Comparison of ENCODE assay signal across 8 cellular contexts in the genomic region with DNA sequence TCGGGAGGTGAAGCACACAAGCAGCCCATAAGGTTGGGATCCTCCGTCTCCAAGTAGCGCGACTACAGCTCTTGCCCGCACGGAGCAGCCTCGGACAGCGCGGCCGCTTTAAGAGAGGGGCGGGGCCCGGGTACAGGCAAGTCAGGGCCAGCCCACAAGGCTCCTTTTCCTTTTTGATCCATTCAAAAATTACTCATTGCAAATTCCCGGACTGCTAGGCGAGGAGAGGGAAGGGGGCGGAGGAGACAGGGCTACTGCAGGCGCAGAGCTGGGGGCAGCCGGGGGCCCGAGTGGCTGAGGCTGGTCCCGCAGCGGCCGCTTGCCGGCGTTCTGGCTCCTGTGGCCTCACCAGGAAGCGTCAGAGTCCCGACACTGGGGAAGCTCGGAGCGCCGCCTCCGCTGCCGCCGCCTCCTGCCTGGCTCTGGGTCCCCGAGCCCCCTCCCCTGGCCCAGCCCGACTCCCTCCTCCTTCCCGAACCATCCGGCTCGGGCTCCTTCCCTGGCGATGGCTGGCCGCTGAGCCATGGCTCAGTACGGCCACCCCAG. TPM values are rescaled to one million over a fixed set of nuclear protein-coding genes. Genes with fewer than 3 reads are reported as not detected.
DNase-seq lines count a peak whose midpoint lies in the region; ATAC-seq and TF ChIP-seq lines count a peak whose summit lies in the region.

A gene with protein sequence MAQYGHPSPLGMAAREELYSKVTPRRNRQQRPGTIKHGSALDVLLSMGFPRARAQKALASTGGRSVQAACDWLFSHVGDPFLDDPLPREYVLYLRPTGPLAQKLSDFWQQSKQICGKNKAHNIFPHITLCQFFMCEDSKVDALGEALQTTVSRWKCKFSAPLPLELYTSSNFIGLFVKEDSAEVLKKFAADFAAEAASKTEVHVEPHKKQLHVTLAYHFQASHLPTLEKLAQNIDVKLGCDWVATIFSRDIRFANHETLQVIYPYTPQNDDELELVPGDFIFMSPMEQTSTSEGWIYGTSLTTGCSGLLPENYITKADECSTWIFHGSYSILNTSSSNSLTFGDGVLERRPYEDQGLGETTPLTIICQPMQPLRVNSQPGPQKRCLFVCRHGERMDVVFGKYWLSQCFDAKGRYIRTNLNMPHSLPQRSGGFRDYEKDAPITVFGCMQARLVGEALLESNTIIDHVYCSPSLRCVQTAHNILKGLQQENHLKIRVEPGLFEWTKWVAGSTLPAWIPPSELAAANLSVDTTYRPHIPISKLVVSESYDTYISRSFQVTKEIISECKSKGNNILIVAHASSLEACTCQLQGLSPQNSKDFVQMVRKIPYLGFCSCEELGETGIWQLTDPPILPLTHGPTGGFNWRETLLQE (plus strand): TSS at position 196 of the 546 bp plus-strand sequence. CDS start 328 bp downstream, at position 524.

- H3K9ac ChIP-seq in GM23248 = peak within 1 kb of the TSS; percentile 81
- peak within 1 kb of the TSS; percentile 73 for H3K9ac ChIP-seq in Karpas-422 (ENCODE audit: low read length)

- no peaks in the 10 kb centered on the region for H4K20me1 ChIP-seq in GM23248 (ENCODE audit: insufficient read depth)
- H4K20me1 ChIP-seq in Karpas-422 (ENCODE audit: insufficient read depth, low read depth, low read length) = no peaks in the 10 kb centered on the region

- peaks cover 11% of the 10 kb centered on the region for H3K4me1 ChIP-seq in GM23248 (ENCODE audit: insufficient read depth)
- H3K4me1 ChIP-seq in Karpas-422 (ENCODE audit: low read length) = peaks cover 10% of the 10 kb centered on the region
- peaks cover 35% of the 10 kb centered on the region for H3K4me1 ChIP-seq in left ventricle myocardium inferior
- peaks cover 16% of the 10 kb centered on the region for H3K4me1 ChIP-seq in upper lobe of right lung

- WGBS in GM23248 (ENCODE audit: low coverage in 1 of 2, low lambda C conversion rate in 2 of 2, missing lambda C conversion rate in 2 of 2), 2 experiments = 1 to 4% methylated on average over 25 to 39 of the region's 39 CpGs

- H3K4me2 ChIP-seq in GM23248 (ENCODE audit: unreplicated experiment) (peak within 1 kb of the TSS; percentile 76), Karpas-422 (ENCODE audit: low read depth, low read length, poor library complexity, severe bottlenecking) (peak within 1 kb of the TSS; percentile 74)

- in situ Hi-C loops in GM23248 (cut with MboI) = no loop called here

- no peaks in the 10 kb centered on the region for H3K27me3 ChIP-seq in GM23248 (replicated peaks; ENCODE audit: insufficient read depth)
- no peaks in the 10 kb centered on the region for H3K27me3 ChIP-seq in Karpas-422 (ENCODE audit: low read length)
- peaks cover 32% of the 10 kb centered on the region for H3K27me3 ChIP-seq in left ventricle myocardium inferior (ENCODE audit: low read depth)
- H3K27me3 ChIP-seq in upper lobe of right lung = peaks cover 6% of the 10 kb centered on the region

- H3K79me2 ChIP-seq in GM23248 (ENCODE audit: insufficient read depth) (peaks cover 42% of the 10 kb centered on the region), Karpas-422 (ENCODE audit: low read length) (no peaks in the 10 kb centered on the region)

- H3F3A ChIP-seq in GM23248 (ENCODE audit: insufficient read depth) = 0 out of 2 replicates have a peak, but pooled peaks cover 5% of the 10 kb centered on the region

- intact Hi-C loops in left ventricle myocardium inferior (cut with micrococcal nuclease) (no loop called here), posterior cingulate gyrus (cut with DNase I) (no loop called here), upper lobe of right lung (cut with DNase I) (no loop called here)

- TF ChIP-seq CTCF in left ventricle myocardium inferior (IDR thresholded peaks at IDR 0.05; ENCODE audit: borderline replicate concordance) = peak; percentile 29
- peak; percentile 14 for TF ChIP-seq CTCF in upper lobe of right lung (IDR thresholded peaks at IDR 0.05)

- DNase-seq in ELR (ENCODE audit: low read depth) (peak; percentile 94), GM23248 (peak; percentile 94), Karpas-422 (peak; percentile 68), T-helper 2 cell (peak; percentile 32 to 76 (median 52)), left ventricle myocardium inferior (peak; percentile 79), posterior cingulate gyrus (peak; percentile 53 to 96 (median 77)), upper lobe of right lung (peak; percentile 89)

- peak; percentile 85 for ATAC-seq in upper lobe of right lung

- H2AFZ ChIP-seq in GM23248 (peak within 1 kb of the TSS; percentile 78), Karpas-422 (ENCODE audit: low read length) (peak within 1 kb of the TSS; percentile 87; the same call in 1 of the 2 replicates)

- peak within 1 kb of the TSS; percentile 87 for H3K4me3 ChIP-seq in GM23248
- peak within 1 kb of the TSS; percentile 74 for H3K4me3 ChIP-seq in Karpas-422 (ENCODE audit: low read length)
- H3K4me3 ChIP-seq in left ventricle myocardium inferior = peak within 1 kb of the TSS; percentile 87
- peak within 1 kb of the TSS; percentile 91 for H3K4me3 ChIP-seq in upper lobe of right lung

- H3K9me2 ChIP-seq in GM23248 (ENCODE audit: insufficient read depth) (no peaks in the 10 kb centered on the region), Karpas-422 (replicated peaks; ENCODE audit: insufficient read depth, low read length) (no peaks in the 10 kb centered on the region)

- H3K9me3 ChIP-seq in GM23248 (ENCODE audit: low read depth) (no peaks in the 10 kb centered on the region), Karpas-422 (ENCODE audit: low read length) (no peaks in the 10 kb centered on the region), left ventricle myocardium inferior (replicated peaks) (no peaks in the 10 kb centered on the region), upper lobe of right lung (no peaks in the 10 kb centered on the region)

- H3K36me3 ChIP-seq in GM23248 (ENCODE audit: low read depth) (0 out of 2 replicates have a peak, but pooled peaks cover 2% of the 10 kb centered on the region), Karpas-422 (ENCODE audit: insufficient read depth, low read length) (no peaks in the 10 kb centered on the region), left ventricle myocardium inferior (no peaks in the 10 kb centered on the region), upper lobe of right lung (no peaks in the 10 kb centered on the region)

- peak within 1 kb of the TSS; percentile 74 for H3K27ac ChIP-seq in GM23248
- no peak within 1 kb of the TSS for H3K27ac ChIP-seq in Karpas-422 (ENCODE audit: low read length)
- H3K27ac ChIP-seq in angular gyrus (ENCODE audit: low read depth, low read length) = peak within 1 kb of the TSS; percentile 68
- H3K27ac ChIP-seq in left ventricle myocardium inferior (replicated peaks) = peak within 1 kb of the TSS; percentile 90
- H3K27ac ChIP-seq in upper lobe of right lung = peak within 1 kb of the TSS; percentile 85

RNA-seq across cellular contexts. Expression of the gene that starts here (rescaled TPM):
- 17.7 and 19.7 TPM in 2 replicates for total RNA-seq in GM23248 (2014; rRNA removed; shearing (Covaris generic))
- polyA plus RNA-seq in GM23248 (2016; fragmentation: Nextera tagmentation; extraction: Ambion mirVana) = 13.6 and 15.5 TPM in 2 replicates
- total RNA-seq in Karpas-422 (2014; rRNA removed; shearing (Covaris generic); ENCODE audit: low replicate concordance) = 3.9 and 9.0 TPM in 2 replicates
- total RNA-seq in left ventricle myocardium inferior (2.6 TPM), upper lobe of right lung (42.2 TPM)
